Comparison of ENCODE assay signal across 1 cellular context in genomic region chr16:48609453-48610023, GRCh38.
TF ChIP-seq lines count a peak whose summit lies in the region.

No MANE protein-coding gene starts in this region.

TF ChIP-seq in HepG2, 621 proteins besides CTCF, POLR2A, EP300 and RAD21 (continued from another document and continues in another):
- no peak for TF ChIP-seq ZBTB40 (IDR thresholded peaks at IDR 0.05)
- TF ChIP-seq ZBTB40 (CRISPR knock-in tag; IDR thresholded peaks at IDR 0.05): peak; percentile 68; the same call in 1 of the 2 replicates
- no peak for TF ChIP-seq WIZ (CRISPR knock-in tag; IDR thresholded peaks at IDR 0.05)
- TF ChIP-seq RFX3 (CRISPR knock-in tag; IDR thresholded peaks at IDR 0.05): no peak
- no peak for TF ChIP-seq NFE2 (CRISPR knock-in tag; IDR thresholded peaks at IDR 0.05)
- peak; percentile 38; the same call in 1 of the 2 replicates for TF ChIP-seq MYPOP (CRISPR knock-in tag; IDR thresholded peaks at IDR 0.05)
- TF ChIP-seq ASH2L (IDR thresholded peaks at IDR 0.05; ENCODE audit: insufficient read length, low read depth, low read length): peak; percentile 68
- peak; percentile 53 for TF ChIP-seq ZNF781 (CRISPR knock-in tag; IDR thresholded peaks at IDR 0.05; ENCODE audit: borderline replicate concordance, not compliant biosample characterization)
- TF ChIP-seq CHD2 (IDR thresholded peaks at IDR 0.05; ENCODE audit: low read depth, low read length): peak; percentile 55; the same call in 1 of the 2 replicates
- TF ChIP-seq ZBTB7A (CRISPR knock-in tag; IDR thresholded peaks at IDR 0.05): 0 out of 2 replicates have a peak, but pooled peaks have one; percentile 40
- peak; percentile 87; the same call in 1 of the 2 replicates for TF ChIP-seq ZNF749 (CRISPR knock-in tag; IDR thresholded peaks at IDR 0.05; ENCODE audit: borderline replicate concordance)
- TF ChIP-seq DMTF1 (CRISPR knock-in tag; IDR thresholded peaks at IDR 0.05): no peak
- TF ChIP-seq ZSCAN29 (CRISPR knock-in tag; conservative IDR thresholded peaks at IDR 0.05): no peak
- no peak for TF ChIP-seq POLR2AphosphoS2 (IDR thresholded peaks at IDR 0.05; ENCODE audit: low read depth, low read length)
- 0 out of 2 replicates have a peak, but pooled peaks have one; percentile 94 for TF ChIP-seq FOXO4 (CRISPR knock-in tag; conservative IDR thresholded peaks at IDR 0.05)
- TF ChIP-seq CAMTA2 (CRISPR knock-in tag; IDR thresholded peaks at IDR 0.05; ENCODE audit: borderline replicate concordance): 0 out of 2 replicates have a peak, but pooled peaks have one; percentile 38
- no peak for TF ChIP-seq ZSCAN25 (CRISPR knock-in tag; IDR thresholded peaks at IDR 0.05)
- no peak for TF ChIP-seq ZNF251 (CRISPR knock-in tag; IDR thresholded peaks at IDR 0.05)
- TF ChIP-seq ZNF687 (CRISPR knock-in tag; IDR thresholded peaks at IDR 0.05): peak; percentile 79
- TF ChIP-seq ZNF776 (CRISPR knock-in tag; IDR thresholded peaks at IDR 0.05): peak; percentile 84
- peak; percentile 28; the same call in 1 of the 2 replicates for TF ChIP-seq NRL (CRISPR knock-in tag; IDR thresholded peaks at IDR 0.05; ENCODE audit: borderline replicate concordance)
- peak; percentile 46; the same call in 1 of the 2 replicates for TF ChIP-seq ZNF83 (CRISPR knock-in tag; IDR thresholded peaks at IDR 0.05; ENCODE audit: borderline replicate concordance)
- 0 out of 2 replicates have a peak, but pooled peaks have one; percentile 16 for TF ChIP-seq GATAD1 (CRISPR knock-in tag; IDR thresholded peaks at IDR 0.05)
- TF ChIP-seq SRY (CRISPR knock-in tag; IDR thresholded peaks at IDR 0.05): peak; percentile 67; the same call in 1 of the 2 replicates
- TF ChIP-seq ZNF773 (CRISPR knock-in tag; IDR thresholded peaks at IDR 0.05; ENCODE audit: borderline replicate concordance): peak; percentile 13; the same call in 1 of the 2 replicates
- TF ChIP-seq ARNT2 (CRISPR knock-in tag; IDR thresholded peaks at IDR 0.05; ENCODE audit: low read depth): peak; percentile 7; the same call in 1 of the 2 replicates
- no peak for TF ChIP-seq TCF12 (IDR thresholded peaks at IDR 0.05)
- peak; percentile 45; the same call in 1 of the 2 replicates for TF ChIP-seq TCF12 (CRISPR knock-in tag; IDR thresholded peaks at IDR 0.05)
- peak; percentile 86; the same call in 1 of the 2 replicates for TF ChIP-seq ZNF230 (CRISPR knock-in tag; IDR thresholded peaks at IDR 0.05)
- 0 out of 2 replicates have a peak, but pooled peaks have one; percentile 7 for TF ChIP-seq AHR (CRISPR knock-in tag; IDR thresholded peaks at IDR 0.05)
- peak; percentile 51; the same call in 1 of the 2 replicates for TF ChIP-seq KMT2B (CRISPR knock-in tag; IDR thresholded peaks at IDR 0.05)
- peak; percentile 64 for TF ChIP-seq PHF8 (CRISPR knock-in tag; IDR thresholded peaks at IDR 0.05)
- TF ChIP-seq ZNF724P (CRISPR knock-in tag; IDR thresholded peaks at IDR 0.05; ENCODE audit: borderline replicate concordance): 0 out of 2 replicates have a peak, but pooled peaks have one; percentile 17
- 0 out of 2 replicates have a peak, but pooled peaks have one; percentile 24 for TF ChIP-seq SP2 (CRISPR knock-in tag; IDR thresholded peaks at IDR 0.05)
- TF ChIP-seq DBP (CRISPR knock-in tag; IDR thresholded peaks at IDR 0.05; ENCODE audit: not compliant biosample characterization): peak; percentile 47
- no peak for TF ChIP-seq SNAI1 (CRISPR knock-in tag; IDR thresholded peaks at IDR 0.05; ENCODE audit: borderline replicate concordance)
- no peak for TF ChIP-seq ZBTB33 (CRISPR knock-in tag; IDR thresholded peaks at IDR 0.05)
- TF ChIP-seq ZNF788 (CRISPR knock-in tag; IDR thresholded peaks at IDR 0.05; ENCODE audit: borderline replicate concordance): 0 out of 2 replicates have a peak, but pooled peaks have one; percentile 14
